27 cellular contexts compared by ENCODE assay signal in genomic region chr10:61272781-61273180, GRCh38.
"Had no signal": no experiment of that assay in that cellular context is flagged by ENCODE, and none has a peak within 500 bp of the region (broad histone marks: within the 10 kb centered on the region; RNA-seq: fewer than 3 reads in every experiment).

No MANE protein-coding gene starts in this region.

- H3K4me1 ChIP-seq: breast epithelium, colonic mucosa, foreskin keratinocyte, heart right ventricle had no signal

- H3K9me3 Mint-ChIP-seq: activated CD4-positive, alpha-beta memory T cell treated with anti-CD3 and anti-CD28 coated beads, Interleukin-2, amount 10 ng/mL, durations not matched to agents 7 days and 5 days; activated CD4-positive, alpha-beta T cell treated with anti-CD3 and anti-CD28 coated beads, Interleukin-2, amount 10 ng/mL, durations not matched to agents 7 days and 5 days; activated naive CD4-positive, alpha-beta T cell treated with anti-CD3 and anti-CD28 coated beads for 36 hours; activated naive CD4-positive, alpha-beta T cell treated with anti-CD3 and anti-CD28 coated beads, Interleukin-2, amount 50 U/mL, for 24 hours; activated naive CD8-positive, alpha-beta T cell treated with anti-CD3 and anti-CD28 coated beads for 36 hours; activated naive CD8-positive, alpha-beta T cell treated with anti-CD3 and anti-CD28 coated beads, Interleukin-2, amount 50 U/mL, for 24 hours; activated T-cell treated with anti-CD3 and anti-CD28 coated beads, Interleukin-2, amount 50 U/mL, for 4 hours; activated T-helper 17 cell treated with anti-CD3 and anti-CD28 coated beads, Interleukin-2, amount 50 U/mL, for 72 hours; brain had no signal

- H3K9me3 ChIP-seq: ascending aorta, breast epithelium, colonic mucosa, esophagus squamous epithelium, gastroesophageal sphincter, heart right ventricle had no signal

- H3K27me3 ChIP-seq: ascending aorta, breast epithelium, cardiac muscle cell, colonic mucosa, esophagus squamous epithelium, foreskin keratinocyte, gastroesophageal sphincter, heart right ventricle had no signal

- ATAC-seq: activated CD4-positive, alpha-beta T cell treated with anti-CD3 and anti-CD28 coated beads for 36 hours; activated naive CD8-positive, alpha-beta T cell treated with anti-CD3 and anti-CD28 coated beads, Interleukin-2, amount 50 U/mL, for 24 hours; activated T-cell treated with anti-CD3 and anti-CD28 coated beads, Interleukin-2, amount 50 U/mL, for 4 hours; activated T-helper 17 cell treated with anti-CD3 and anti-CD28 coated beads, Interleukin-2, amount 50 U/mL, for 72 hours; foreskin keratinocyte; gastroesophageal sphincter; heart right ventricle had no signal

- H3K27ac Mint-ChIP-seq: activated CD4-positive, alpha-beta memory T cell treated with anti-CD3 and anti-CD28 coated beads, Interleukin-2, amount 10 ng/mL, durations not matched to agents 7 days and 5 days; activated CD4-positive, alpha-beta T cell treated with anti-CD3 and anti-CD28 coated beads for 36 hours; activated CD4-positive, alpha-beta T cell treated with anti-CD3 and anti-CD28 coated beads, Interleukin-2, amount 10 ng/mL, durations not matched to agents 7 days and 5 days; activated naive CD4-positive, alpha-beta T cell treated with anti-CD3 and anti-CD28 coated beads for 36 hours; activated naive CD4-positive, alpha-beta T cell treated with anti-CD3 and anti-CD28 coated beads, Interleukin-2, amount 50 U/mL, for 24 hours; activated naive CD8-positive, alpha-beta T cell treated with anti-CD3 and anti-CD28 coated beads for 36 hours; activated naive CD8-positive, alpha-beta T cell treated with anti-CD3 and anti-CD28 coated beads, Interleukin-2, amount 50 U/mL, for 24 hours; activated T-helper 17 cell treated with anti-CD3 and anti-CD28 coated beads, Interleukin-2, amount 50 U/mL, for 72 hours; brain had no signal

- H3K27ac ChIP-seq: ascending aorta, breast epithelium, cardiac muscle cell, colonic mucosa, epithelial cell of prostate, esophagus squamous epithelium, foreskin keratinocyte, gastroesophageal sphincter, heart right ventricle had no signal

- H3K4me3 Mint-ChIP-seq: activated CD4-positive, alpha-beta memory T cell treated with anti-CD3 and anti-CD28 coated beads, Interleukin-2, amount 10 ng/mL, durations not matched to agents 7 days and 5 days; activated CD4-positive, alpha-beta T cell treated with anti-CD3 and anti-CD28 coated beads for 36 hours; activated CD4-positive, alpha-beta T cell treated with anti-CD3 and anti-CD28 coated beads, Interleukin-2, amount 10 ng/mL, durations not matched to agents 7 days and 5 days; activated naive CD4-positive, alpha-beta T cell treated with anti-CD3 and anti-CD28 coated beads for 36 hours; activated naive CD4-positive, alpha-beta T cell treated with anti-CD3 and anti-CD28 coated beads, Interleukin-2, amount 50 U/mL, for 24 hours; activated naive CD8-positive, alpha-beta T cell treated with anti-CD3 and anti-CD28 coated beads for 36 hours; activated naive CD8-positive, alpha-beta T cell treated with anti-CD3 and anti-CD28 coated beads, Interleukin-2, amount 50 U/mL, for 24 hours; activated T-cell treated with anti-CD3 and anti-CD28 coated beads, Interleukin-2, amount 50 U/mL, for 4 hours; activated T-helper 17 cell treated with anti-CD3 and anti-CD28 coated beads, Interleukin-2, amount 50 U/mL, for 72 hours; brain had no signal

- H3K36me3 Mint-ChIP-seq: activated naive CD4-positive, alpha-beta T cell treated with anti-CD3 and anti-CD28 coated beads, Interleukin-2, amount 50 U/mL, for 24 hours; activated naive CD8-positive, alpha-beta T cell treated with anti-CD3 and anti-CD28 coated beads for 36 hours; brain had no signal

- H3K4me3 ChIP-seq: ascending aorta, breast epithelium, cardiac muscle cell, colonic mucosa, esophagus squamous epithelium, gastroesophageal sphincter, heart right ventricle had no signal

- H3K27me3 Mint-ChIP-seq: activated naive CD8-positive, alpha-beta T cell treated with anti-CD3 and anti-CD28 coated beads for 36 hours had no signal

- DNase-seq: activated CD4-positive, alpha-beta memory T cell treated with anti-CD3 and anti-CD28 coated beads, Interleukin-2, amount 10 ng/mL, durations not matched to agents 7 days and 5 days; activated CD4-positive, alpha-beta T cell treated with anti-CD3 and anti-CD28 coated beads for 36 hours; activated CD4-positive, alpha-beta T cell treated with anti-CD3 and anti-CD28 coated beads, Interleukin-2, amount 10 ng/mL, durations not matched to agents 7 days and 5 days; activated CD4-positive, alpha-beta T cell treated with anti-CD3 and anti-CD28 coated beads, Interleukin-2, amount 50 U/mL, for 4 hours; activated CD4-positive, CD25-positive, alpha-beta regulatory T cell; activated CD4-positive, CD25-positive, alpha-beta regulatory T cell treated with anti-CD3 and anti-CD28 coated beads, Interleukin-2, amount 50 U/mL, for 72 hours; activated effector memory CD4-positive, alpha-beta T cell treated with Interleukin-2 at 50 U/mL for 16 hours; activated naive CD4-positive, alpha-beta T cell treated with anti-CD3 and anti-CD28 coated beads for 36 hours; activated naive CD8-positive, alpha-beta T cell treated with anti-CD3 and anti-CD28 coated beads for 36 hours; activated naive CD8-positive, alpha-beta T cell treated with anti-CD3 and anti-CD28 coated beads, Interleukin-2, amount 50 U/mL, for 24 hours; activated T-cell treated with anti-CD3 and anti-CD28 coated beads, Interleukin-2, amount 50 U/mL, for 4 hours; central memory CD4-positive, alpha-beta T cell; cerebellar nuclear complex; colonic mucosa; effector CD8-positive, alpha-beta T cell; esophagus squamous epithelium; foreskin keratinocyte; heart right ventricle; T-helper 2 cell had no signal

- H3K4me1 Mint-ChIP-seq: activated CD4-positive, alpha-beta memory T cell treated with anti-CD3 and anti-CD28 coated beads, Interleukin-2, amount 10 ng/mL, durations not matched to agents 7 days and 5 days; activated CD4-positive, alpha-beta T cell treated with anti-CD3 and anti-CD28 coated beads for 36 hours; activated CD4-positive, alpha-beta T cell treated with anti-CD3 and anti-CD28 coated beads, Interleukin-2, amount 10 ng/mL, durations not matched to agents 7 days and 5 days; activated naive CD4-positive, alpha-beta T cell treated with anti-CD3 and anti-CD28 coated beads, Interleukin-2, amount 50 U/mL, for 24 hours; activated naive CD8-positive, alpha-beta T cell treated with anti-CD3 and anti-CD28 coated beads for 36 hours; activated naive CD8-positive, alpha-beta T cell treated with anti-CD3 and anti-CD28 coated beads, Interleukin-2, amount 50 U/mL, for 24 hours; activated T-helper 17 cell treated with anti-CD3 and anti-CD28 coated beads, Interleukin-2, amount 50 U/mL, for 72 hours; brain had no signal

- H3K36me3 ChIP-seq: ascending aorta, breast epithelium, cardiac muscle cell, colonic mucosa, esophagus squamous epithelium, gastroesophageal sphincter, heart right ventricle had no signal
